ENCODE assay signal across 32 cellular contexts in genomic region chr7:146709628-146710027, GRCh38.
"Had no signal": no experiment of that assay in that cellular context is flagged by ENCODE, and none has a peak within 500 bp of the region (broad histone marks: within the 10 kb centered on the region; RNA-seq: fewer than 3 reads in every experiment).

No MANE protein-coding gene starts in this region.

- ATAC-seq: activated CD8-positive, alpha-beta memory T cell treated with anti-CD3 and anti-CD28 coated beads, Interleukin-2, amount 10 ng/mL, durations not matched to agents 7 days and 5 days; activated T-cell treated with anti-CD3 and anti-CD28 coated beads, Interleukin-2, amount 50 U/mL, for 72 hours; activated T-helper 17 cell treated with anti-CD3 and anti-CD28 coated beads, Interleukin-2, amount 50 U/mL, for 72 hours; Right ventricle myocardium inferior had no signal

- DNase-seq: activated CD4-positive, alpha-beta memory T cell treated with anti-CD3 and anti-CD28 coated beads, Interleukin-2, amount 10 ng/mL, durations not matched to agents 7 days and 5 days; activated CD4-positive, alpha-beta T cell treated with anti-CD3 and anti-CD28 coated beads for 1 hour; activated CD4-positive, alpha-beta T cell treated with anti-CD3 and anti-CD28 coated beads for 48 hours; activated CD4-positive, CD25-positive, alpha-beta regulatory T cell; activated CD8-positive, alpha-beta memory T cell treated with anti-CD3 and anti-CD28 coated beads for 24 hours; activated CD8-positive, alpha-beta memory T cell treated with anti-CD3 and anti-CD28 coated beads, Interleukin-2, amount 10 ng/mL, durations not matched to agents 7 days and 5 days; activated effector memory CD4-positive, alpha-beta T cell treated with anti-CD3 and anti-CD28 coated beads, Interleukin-2, amount 50 U/mL, for 16 hours; activated naive CD4-positive, alpha-beta T cell; activated naive CD4-positive, alpha-beta T cell treated with anti-CD3 and anti-CD28 coated beads, Interleukin-2, amount 50 U/mL, for 16 hours; activated naive CD8-positive, alpha-beta T cell treated with anti-CD3 and anti-CD28 coated beads, Interleukin-2, amount 10 ng/mL, durations not matched to agents 7 days and 5 days; activated T-cell treated with anti-CD3 and anti-CD28 coated beads, Interleukin-2, amount 50 U/mL, for 1 hour; activated T-cell treated with anti-CD3 and anti-CD28 coated beads, Interleukin-2, amount 50 U/mL, for 72 hours; amygdala; MM.1S; NCI-H1105; NCI-H1436; NCI-H1694; NCI-H1930; NCI-H2081 treated with DMSO at 0.1 percent for 48 hours; NCI-H226; NCI-H446 treated with DMSO at 0.1 percent for 48 hours; NCI-H524; NCI-H69; PC-9; SIG-M5; SW 1271; T-helper 1 cell; T-helper 2 cell; T-helper 9 cell; WERI-Rb-1 had no signal
